1 cellular context compared by ENCODE assay signal in genomic region chrX:37786666-37787337, GRCh38.
TF ChIP-seq lines count a peak whose summit lies in the region.

No MANE protein-coding gene starts in this region.

TF ChIP-seq in GM23338, 12 proteins besides CTCF, POLR2A, EP300 and RAD21 (continued from another document):
- TF ChIP-seq STAT1 (IDR thresholded peaks at IDR 0.05; ENCODE audit: unreplicated experiment) (no peak), EZH2phosphoT487 (IDR thresholded peaks at IDR 0.05; ENCODE audit: unreplicated experiment) (no peak), REST (IDR thresholded peaks at IDR 0.05; ENCODE audit: unreplicated experiment) (no peak), EZH2 (IDR thresholded peaks at IDR 0.05; ENCODE audit: low read depth, unreplicated experiment) (no peak), NANOG (IDR thresholded peaks at IDR 0.05; ENCODE audit: borderline replicate concordance) (no peak)
- TF ChIP-seq, protein P1, sequence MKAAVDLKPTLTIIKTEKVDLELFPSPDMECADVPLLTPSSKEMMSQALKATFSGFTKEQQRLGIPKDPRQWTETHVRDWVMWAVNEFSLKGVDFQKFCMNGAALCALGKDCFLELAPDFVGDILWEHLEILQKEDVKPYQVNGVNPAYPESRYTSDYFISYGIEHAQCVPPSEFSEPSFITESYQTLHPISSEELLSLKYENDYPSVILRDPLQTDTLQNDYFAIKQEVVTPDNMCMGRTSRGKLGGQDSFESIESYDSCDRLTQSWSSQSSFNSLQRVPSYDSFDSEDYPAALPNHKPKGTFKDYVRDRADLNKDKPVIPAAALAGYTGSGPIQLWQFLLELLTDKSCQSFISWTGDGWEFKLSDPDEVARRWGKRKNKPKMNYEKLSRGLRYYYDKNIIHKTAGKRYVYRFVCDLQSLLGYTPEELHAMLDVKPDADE (IDR thresholded peaks at IDR 0.05) = no peak
